24 cellular contexts compared by ENCODE assay signal in the genomic region with DNA sequence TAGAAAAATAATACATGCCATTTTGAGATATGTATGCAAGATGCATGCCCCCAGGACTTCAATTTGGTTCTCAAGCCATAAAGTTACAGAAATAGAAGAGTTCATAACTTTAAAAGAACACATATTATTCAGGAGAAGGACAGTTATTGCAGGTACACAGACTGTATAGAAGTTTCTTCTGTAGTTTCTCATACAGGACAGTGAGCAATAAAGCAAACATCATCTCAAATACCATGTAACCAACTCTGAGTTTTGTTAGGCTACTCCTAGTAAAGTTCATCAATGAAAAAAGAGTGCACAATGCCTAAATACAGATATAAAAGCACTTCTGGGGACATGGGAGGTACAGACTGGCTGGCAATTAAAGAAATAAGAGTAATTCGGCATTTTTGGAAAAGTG.
"Had no signal": no experiment of that assay in that cellular context is flagged by ENCODE, and none has a peak within 500 bp of the region (broad histone marks: within the 10 kb centered on the region; RNA-seq: fewer than 3 reads in every experiment).

No MANE protein-coding gene starts in this region.

- H3K4me3 ChIP-seq: colonic mucosa, coronary artery, dorsolateral prefrontal cortex, esophagus muscularis mucosa, esophagus squamous epithelium, gastrocnemius medialis, gastroesophageal sphincter, heart left ventricle, heart right ventricle had no signal

- H3K27ac ChIP-seq: colonic mucosa, coronary artery, dorsolateral prefrontal cortex, epithelial cell of prostate, esophagus muscularis mucosa, esophagus squamous epithelium, foreskin keratinocyte, gastrocnemius medialis, gastroesophageal sphincter, heart left ventricle, heart right ventricle had no signal

- H3K9me3 ChIP-seq: colonic mucosa, esophagus muscularis mucosa, esophagus squamous epithelium, gastrocnemius medialis, gastroesophageal sphincter, heart left ventricle, heart right ventricle had no signal

- ATAC-seq: effector memory CD8-positive, alpha-beta T cell; esophagus mucosa; foreskin keratinocyte; gastrocnemius medialis; gastroesophageal sphincter; heart left ventricle; heart right ventricle had no signal

- DNase-seq: colonic mucosa; cortex of kidney; dermis blood vessel endothelial cell; dorsolateral prefrontal cortex; effector CD4-positive, alpha-beta T cell; effector CD8-positive, alpha-beta T cell; effector memory CD4-positive, alpha-beta T cell; effector memory CD8-positive, alpha-beta T cell; endodermal cell; erythroblast; esophagus squamous epithelium; foreskin fibroblast; foreskin keratinocyte; foreskin melanocyte; gastrocnemius medialis; glutamatergic neuron; head of caudate nucleus; heart left ventricle; heart right ventricle had no signal

- H3K4me1 ChIP-seq: colonic mucosa, esophagus muscularis mucosa, esophagus squamous epithelium, foreskin keratinocyte, gastrocnemius medialis, gastroesophageal sphincter, heart left ventricle, heart right ventricle had no signal

- H3K27me3 ChIP-seq: colonic mucosa, esophagus muscularis mucosa, esophagus squamous epithelium, gastrocnemius medialis, gastroesophageal sphincter, heart left ventricle, heart right ventricle had no signal

- H3K36me3 ChIP-seq: colonic mucosa, esophagus muscularis mucosa, esophagus squamous epithelium, gastrocnemius medialis, gastroesophageal sphincter, heart left ventricle, heart right ventricle had no signal
